14 cellular contexts compared by ENCODE assay signal in genomic region chr10:124921261-124921660, GRCh38. TPM values are rescaled to one million over a fixed set of nuclear protein-coding genes. Genes with fewer than 3 reads are reported as not detected.
DNase-seq lines count a peak whose midpoint lies in the region; ATAC-seq and TF ChIP-seq lines count a peak whose summit lies in the region.
"Had no signal": no experiment of that assay in that cellular context is flagged by ENCODE, and none has a peak within 500 bp of the region (broad histone marks: within the 10 kb centered on the region; RNA-seq: fewer than 3 reads in every experiment).

No MANE protein-coding gene starts in this region.

- H3K9ac ChIP-seq in HCT116 (ENCODE audit: low read length) (no peak overlapping the region), trophoblast cell (ENCODE audit: low read length) (no peak overlapping the region)

- no peak overlapping the region for H3K27ac ChIP-seq in HCT116 (ENCODE audit: low read depth, low read length)
- no peak overlapping the region for H3K27ac ChIP-seq in PC-9
- no peak overlapping the region for H3K27ac ChIP-seq in trophoblast cell (ENCODE audit: low read depth, low read length)
- no peak overlapping the region for H3K27ac ChIP-seq in upper lobe of left lung

- H3K79me2 ChIP-seq in HCT116 (ENCODE audit: insufficient read depth, low read length) (peaks cover 88% of the 10 kb centered on the region), PC-9 (ENCODE audit: low read depth) (peaks cover 86% of the 10 kb centered on the region), trophoblast cell (ENCODE audit: control insufficient read depth, insufficient read depth, low read length, poor library complexity) (peaks cover 39% of the 10 kb centered on the region)

- H4K91ac ChIP-seq in trophoblast cell (ENCODE audit: low read depth, low read length) = no peak overlapping the region

- H3K14ac ChIP-seq in trophoblast cell (ENCODE audit: low read length) = no peak overlapping the region

- no CpG with 5 or more reads among the region's 1 CpG for WGBS in trophoblast cell (ENCODE audit: extremely low coverage, insufficient coverage, insufficient read length)
- WGBS in upper lobe of left lung, 2 donors = 87 to 100% methylated on average over 1 of the region's 1 CpG

- H2BK12ac ChIP-seq in trophoblast cell (ENCODE audit: low read length) = no peak overlapping the region

- no peak overlapping the region for H2BK120ac ChIP-seq in trophoblast cell (ENCODE audit: insufficient read depth, low read length, poor library complexity)

- H3K23ac ChIP-seq in trophoblast cell (ENCODE audit: low read length) = no peak overlapping the region

- H3K4me3 ChIP-seq in HCT116 (replicated peaks in 1 of 2; ENCODE audit: low read depth in 1 of 2, low read length in 2 of 2) (no peak overlapping the region), PC-9 (no peak overlapping the region), trophoblast cell (ENCODE audit: low read depth, low read length) (no peak overlapping the region), upper lobe of left lung (no peak overlapping the region)

- no peak for DNase-seq in HCT116 (ENCODE audit: low read depth, low spot score)
- DNase-seq in PC-9 = peak in 1 of 2 experiments; percentile 62
- DNase-seq in chondrocyte (ENCODE audit: low spot score) = no peak
- DNase-seq in trophoblast cell = no peak
- DNase-seq in AG08395 (ENCODE audit: low spot score) = no peak
- DNase-seq in cortex of kidney (lab: John Stamatoyannopoulos, UW) = no peak
- DNase-seq in upper lobe of left lung = no peak
- DNase-seq: C1 segment of cervical spinal cord, DMS79, NCI-H1694 treated with DMSO at 0.1 percent for 48 hours, NCI-H2227 treated with DMSO at 0.1 percent for 48 hours, NCI-H510A treated with DMSO at 0.1 percent for 48 hours, NCI-H774 had no signal

- H3K36me3 Mint-ChIP-seq in chondrocyte (ENCODE audit: low read depth) = no peaks in the 10 kb centered on the region

- ATAC-seq in HCT116 (no peak), GM18502 (IDR thresholded peaks at IDR 0.05; ENCODE audit: poor library complexity, unreplicated experiment) (no peak), upper lobe of left lung (ENCODE audit: low FRiP score in 2 of 2) (no peak)

- H3F3A ChIP-seq in PC-9 (ENCODE audit: insufficient read depth, low read depth) = peaks cover 14% of the 10 kb centered on the region; the same call in 1 of the 2 replicates

- TF ChIP-seq POLR2A in HCT116 (IDR thresholded peaks at IDR 0.05; ENCODE audit: borderline replicate concordance, extremely low read depth, insufficient read depth, insufficient read length) (no peak), upper lobe of left lung (IDR thresholded peaks at IDR 0.05) (no peak)

- H3K4me3 Mint-ChIP-seq in chondrocyte (ENCODE audit: unreplicated experiment) = no peak overlapping the region

- peak overlapping the region; percentile 17 for H3K27ac Mint-ChIP-seq in chondrocyte (ENCODE audit: unreplicated experiment)

- H3K27me3 ChIP-seq in HCT116 (ENCODE audit: insufficient read depth, low read length) (no peaks in the 10 kb centered on the region), PC-9 (ENCODE audit: insufficient read depth, low read depth) (no peaks in the 10 kb centered on the region), trophoblast cell (ENCODE audit: insufficient read depth, low read length) (no peaks in the 10 kb centered on the region), upper lobe of left lung (no peaks in the 10 kb centered on the region)

- no peak for TF ChIP-seq EP300 in upper lobe of left lung (IDR thresholded peaks at IDR 0.05)

- H4K12ac ChIP-seq in trophoblast cell (ENCODE audit: low read depth, low read length) = no peak overlapping the region

- POLR2A ChIA-PET in HCT116 (lab: Charles Lee) = no interaction called here
- POLR2A ChIA-PET in PC-9 (lab: Charles Lee; ENCODE audit: unreplicated experiment) = no interaction called here

- H3K18ac ChIP-seq in trophoblast cell (ENCODE audit: low read length) = no peak overlapping the region

- H3K9me3 ChIP-seq in HCT116 (ENCODE audit: control insufficient read depth in 1 of 2, insufficient read depth in 1 of 2, low read depth in 1 of 2, low read length in 2 of 2) = no peaks in the 10 kb centered on the region
- H3K9me3 ChIP-seq in PC-9 (ENCODE audit: insufficient read depth, low read depth) = no peaks in the 10 kb centered on the region
- H3K9me3 ChIP-seq in trophoblast cell (ENCODE audit: insufficient read depth, low read depth, low read length) = no peaks in the 10 kb centered on the region
- H3K9me3 ChIP-seq in upper lobe of left lung = no peaks in the 10 kb centered on the region

- peaks cover 12% of the 10 kb centered on the region for H3K79me1 ChIP-seq in trophoblast cell (ENCODE audit: low read length)

- peaks cover 48% of the 10 kb centered on the region for H3K4me1 Mint-ChIP-seq in chondrocyte (ENCODE audit: low read depth)

- no peak overlapping the region for H4K8ac ChIP-seq in trophoblast cell (ENCODE audit: low read depth, low read length)

- peak overlapping the region; percentile 69 for H3K4ac ChIP-seq in trophoblast cell (ENCODE audit: low read depth, low read length)

- RAD21 ChIA-PET in HCT116 (lab: Charles Lee; ENCODE audit: low non-redundant PET in 1 of 2, low total read pairs in 2 of 2, uncharacterized antibody in 2 of 2, unreplicated experiment in 2 of 2) = no interaction called here

- no TSS peak for BruUV-seq in HCT116 (replicated peaks; lab: Mats Ljungman, UMichigan)
- BruUV-seq in PC-9 (replicated peaks; lab: Mats Ljungman, UMichigan) = no TSS peak

- no peaks in the 10 kb centered on the region for H3K9me3 Mint-ChIP-seq in chondrocyte (ENCODE audit: low read depth)

- H3K4me1 ChIP-seq in HCT116 (ENCODE audit: control insufficient read depth in 1 of 2, insufficient read depth in 2 of 2, low read length in 2 of 2) (peaks cover 8 to 17% of the 10 kb centered on the region in 2 experiments), PC-9 (replicated peaks; ENCODE audit: insufficient read depth) (peaks cover 22% of the 10 kb centered on the region), trophoblast cell (ENCODE audit: control insufficient read depth in 1 of 2, insufficient read depth in 2 of 2, low read length in 2 of 2) (no peaks in the 10 kb centered on the region), upper lobe of left lung (peaks cover 21 to 41% (median 23%) of the 10 kb centered on the region in 4 donors)

- TF ChIP-seq CTCF in HCT116 (IDR thresholded peaks at IDR 0.05 in 2 of 3, conservative IDR thresholded peaks at IDR 0.05 in 1 of 3; ENCODE audit: borderline replicate concordance in 1 of 3, insufficient read depth in 1 of 3, low read depth in 2 of 3, low read length in 2 of 3) (no peak), PC-9 (conservative IDR thresholded peaks at IDR 0.05) (no peak), chondrocyte (IDR thresholded peaks at IDR 0.05) (no peak), upper lobe of left lung (IDR thresholded peaks at IDR 0.05) (no peak)

- H3K9me2 ChIP-seq in HCT116 (ENCODE audit: insufficient read depth) = no peaks in the 10 kb centered on the region
- H3K9me2 ChIP-seq in PC-9 (ENCODE audit: insufficient read depth) = no peaks in the 10 kb centered on the region

- intact Hi-C loops in HCT116 (cut with micrococcal nuclease) (no loop called here), PC-9 (cut with micrococcal nuclease; ENCODE audit: unreplicated experiment) (no loop called here)

- no peak overlapping the region for H2AFZ ChIP-seq in HCT116 (ENCODE audit: low read depth, low read length, poor library complexity, severe bottlenecking)
- H2AFZ ChIP-seq in PC-9 = no peak overlapping the region
- no peak overlapping the region for H2AFZ ChIP-seq in trophoblast cell (ENCODE audit: insufficient read depth, low read length, poor library complexity)

- H2AK5ac ChIP-seq in trophoblast cell (ENCODE audit: low read length) = no peak overlapping the region

- no peaks in the 10 kb centered on the region for H3K36me3 ChIP-seq in HCT116 (ENCODE audit: control insufficient read depth in 1 of 2, insufficient read depth in 2 of 2, low read length in 2 of 2)
- no peaks in the 10 kb centered on the region for H3K36me3 ChIP-seq in PC-9 (ENCODE audit: low read depth)
- H3K36me3 ChIP-seq in trophoblast cell (ENCODE audit: control insufficient read depth in 1 of 2, insufficient read depth in 2 of 2, low read length in 2 of 2) = peaks cover 5 to 11% of the 10 kb centered on the region in 2 experiments
- H3K36me3 ChIP-seq in upper lobe of left lung = peaks cover 0 to 9% (median 0%) of the 10 kb centered on the region in 4 donors

- CTCF ChIA-PET in HCT116 (lab: Charles Lee) (no interaction called here), PC-9 (lab: Charles Lee) (no interaction called here)

- TF ChIP-seq RAD21 in HCT116 (IDR thresholded peaks at IDR 0.05; ENCODE audit: low read depth) = no peak

- H2BK5ac ChIP-seq in trophoblast cell (ENCODE audit: low read depth, low read length, poor library complexity) = no peak overlapping the region

- H3K4me2 ChIP-seq in HCT116 (ENCODE audit: low read length) (0 out of 2 replicates have a peak overlapping the region, but pooled peaks have one; percentile 1), PC-9 (0 out of 2 replicates have a peak overlapping the region, but pooled peaks have one; percentile 13), trophoblast cell (ENCODE audit: low read length) (no peak overlapping the region)

- H3K27me3 Mint-ChIP-seq in chondrocyte (ENCODE audit: low read depth) = no peaks in the 10 kb centered on the region

- H4K20me1 ChIP-seq in HCT116 (ENCODE audit: insufficient read depth) (peaks cover 14% of the 10 kb centered on the region; the same call in 1 of the 2 replicates), PC-9 (ENCODE audit: insufficient read depth) (peaks cover 46% of the 10 kb centered on the region)

TF ChIP-seq in HCT116, 20 proteins besides CTCF, POLR2A, EP300 and RAD21 (continues in another document):
- TF ChIP-seq EZH2phosphoT487 (IDR thresholded peaks at IDR 0.05; ENCODE audit: borderline replicate concordance) = no peak

RNA-seq across cellular contexts. Expression of gene ZRANB1, which starts 20.7 kb away (rescaled TPM):
- total RNA-seq in HCT116 (2021; ENCODE audit: unreplicated experiment) (23.9 TPM), PC-9 (2021) (9.9 and 10.9 TPM in 2 replicates), chondrocyte (21.6 to 24.7 TPM (median 23.6 TPM) in 3 replicates), upper lobe of left lung (10 to 100 TPM; 14.6 to 35.4 (median 17.1) TPM)
- 9.9 and 10.8 TPM in 2 replicates for polyA plus RNA-seq in HCT116 (2012)
- 20.8 and 21.3 TPM in 2 replicates for polyA plus RNA-seq in trophoblast cell (2013)
